Comparison of ENCODE assay signal across 35 cellular contexts in genomic region chr1:197100677-197101076, GRCh38. TPM values are rescaled to one million over a fixed set of nuclear protein-coding genes. Genes with fewer than 3 reads are reported as not detected.
DNase-seq lines count a peak whose midpoint lies in the region; ATAC-seq and TF ChIP-seq lines count a peak whose summit lies in the region.
"Had no signal": no experiment of that assay in that cellular context is flagged by ENCODE, and none has a peak within 500 bp of the region (broad histone marks: within the 10 kb centered on the region; RNA-seq: fewer than 3 reads in every experiment).

No MANE protein-coding gene starts in this region.

- H3K9me3 ChIP-seq in T-helper 17 cell (ENCODE audit: control insufficient read depth, low read length, poor library complexity, severe bottlenecking) (no peaks in the 10 kb centered on the region), smooth muscle cell (replicated peaks; ENCODE audit: low read depth) (no peaks in the 10 kb centered on the region), MG63 (no peaks in the 10 kb centered on the region)
- H3K9me3 ChIP-seq: A549, gastrocnemius medialis, prostate gland, sigmoid colon, SJCRH30 had no signal

- peak overlapping the region; percentile 33 for H3K27ac Mint-ChIP-seq in activated CD4-positive, alpha-beta T cell treated with anti-CD3 and anti-CD28 coated beads, Interleukin-2, amount 10 ng/mL, durations not matched to agents 7 days and 5 days
- peak overlapping the region; percentile 27 for H3K27ac Mint-ChIP-seq in T-helper 17 cell
- H3K27ac Mint-ChIP-seq: effector memory CD8-positive, alpha-beta T cell; memory B cell had no signal

- H3K27ac ChIP-seq in smooth muscle cell (ENCODE audit: low read depth) = no peak overlapping the region
- H3K27ac ChIP-seq in substantia nigra (ENCODE audit: low read depth, low read length, poor library complexity, severe bottlenecking) = no peak overlapping the region
- H3K27ac ChIP-seq: A549, coronary artery, gastrocnemius medialis, KMS-11, prostate gland, sigmoid colon, SJCRH30 had no signal

- no peak overlapping the region for H3K4me3 Mint-ChIP-seq in activated CD4-positive, alpha-beta T cell treated with anti-CD3 and anti-CD28 coated beads, Interleukin-2, amount 10 ng/mL, durations not matched to agents 7 days and 5 days
- H3K4me3 Mint-ChIP-seq in T-helper 17 cell = no peak overlapping the region
- H3K4me3 Mint-ChIP-seq: activated T-cell treated with anti-CD3 and anti-CD28 coated beads, Interleukin-2, amount 50 U/mL, for 4 hours; memory B cell had no signal

- no peaks in the 10 kb centered on the region for H3K79me2 ChIP-seq in smooth muscle cell (ENCODE audit: low read depth)

- H2AFZ ChIP-seq in smooth muscle cell (ENCODE audit: low read depth) = peak overlapping the region; percentile 67

- ATAC-seq in T-helper 17 cell = no peak
- no peak for ATAC-seq in HG03520 (IDR thresholded peaks at IDR 0.05; ENCODE audit: unreplicated experiment)
- ATAC-seq: A549; activated T-cell treated with anti-CD3 and anti-CD28 coated beads, Interleukin-2, amount 50 U/mL, for 4 hours; effector memory CD8-positive, alpha-beta T cell; gastrocnemius medialis; left colon had no signal

- no peaks in the 10 kb centered on the region for H3K27me3 Mint-ChIP-seq in activated CD4-positive, alpha-beta T cell treated with anti-CD3 and anti-CD28 coated beads, Interleukin-2, amount 10 ng/mL, durations not matched to agents 7 days and 5 days
- H3K27me3 Mint-ChIP-seq in T-helper 17 cell = no peaks in the 10 kb centered on the region
- H3K27me3 Mint-ChIP-seq: effector memory CD8-positive, alpha-beta T cell; memory B cell had no signal

- peaks cover 59% of the 10 kb centered on the region for H3K36me3 Mint-ChIP-seq in activated CD4-positive, alpha-beta T cell treated with anti-CD3 and anti-CD28 coated beads, Interleukin-2, amount 10 ng/mL, durations not matched to agents 7 days and 5 days (ENCODE audit: low read depth)
- no peaks in the 10 kb centered on the region for H3K36me3 Mint-ChIP-seq in T-helper 17 cell (ENCODE audit: low read depth)
- H3K36me3 Mint-ChIP-seq: memory B cell had no signal

- CTCF ChIA-PET in activated CD4-positive, alpha-beta T cell treated with anti-CD3 and anti-CD28 coated beads, Interleukin-2, amount 10 ng/mL, durations not matched to agents 7 days and 5 days (lab: Charles Lee) = interaction anchor here (0.6 to 1.2 kb wide), 2 partner anchors 12 to 19 kb away, joined by 3 read pairs; no protein-coding TSS in a partner anchor

- no peaks in the 10 kb centered on the region for H4K20me1 ChIP-seq in smooth muscle cell (ENCODE audit: low read depth)

- no peaks in the 10 kb centered on the region for H3K27me3 ChIP-seq in smooth muscle cell (ENCODE audit: low read depth)
- no peaks in the 10 kb centered on the region for H3K27me3 ChIP-seq in MG63
- H3K27me3 ChIP-seq: gastrocnemius medialis, sigmoid colon, SJCRH30 had no signal

- H3K4me1 ChIP-seq in smooth muscle cell (ENCODE audit: low read depth) = no peaks in the 10 kb centered on the region
- H3K4me1 ChIP-seq: prostate gland, SJCRH30 had no signal

- POLR2A ChIA-PET in activated CD4-positive, alpha-beta T cell treated with anti-CD3 and anti-CD28 coated beads, Interleukin-2, amount 10 ng/mL, durations not matched to agents 7 days and 5 days (lab: Charles Lee) = no interaction called here

- DNase-seq in activated CD4-positive, alpha-beta T cell treated with anti-CD3 and anti-CD28 coated beads, Interleukin-2, amount 10 ng/mL, durations not matched to agents 7 days and 5 days = no peak
- no peak for DNase-seq in activated CD4-positive, alpha-beta T cell treated with anti-CD3 and anti-CD28 coated beads for 4 hours
- DNase-seq in T-helper 17 cell (no peak), fibroblast of the aortic adventitia (ENCODE audit: low read depth) (peak; percentile 10), smooth muscle cell (lab: John Stamatoyannopoulos, UW; ENCODE audit: unreplicated experiment) (no peak), substantia nigra (lab: John Stamatoyannopoulos, UW) (no peak), MG63 (no peak)
- DNase-seq: activated CD4-positive, CD25-positive, alpha-beta regulatory T cell treated with anti-CD3 and anti-CD28 coated beads, Interleukin-2, amount 50 U/mL, for 72 hours; activated naive CD4-positive, alpha-beta T cell treated with Interleukin-2 at 50 U/mL for 16 hours; activated T-cell treated with anti-CD3 and anti-CD28 coated beads, Interleukin-2, amount 50 U/mL, for 4 hours; AML-193; DMS153; effector memory CD8-positive, alpha-beta T cell; gastrocnemius medialis; H7; hippocampal formation; left colon; MV-4-11; NCI-H146; NCI-H2107; NCI-H446; NCI-H774; sigmoid colon; SJCRH30; stimulated activated CD4-positive, alpha-beta T cell treated with anti-CD3 and anti-CD28 coated beads, Interleukin-4, amount 100 ng/mL, for 4 hours; T-helper 1 cell had no signal

- H3K4me1 Mint-ChIP-seq in activated CD4-positive, alpha-beta T cell treated with anti-CD3 and anti-CD28 coated beads, Interleukin-2, amount 10 ng/mL, durations not matched to agents 7 days and 5 days = peaks cover 23% of the 10 kb centered on the region
- H3K4me1 Mint-ChIP-seq in T-helper 17 cell = peaks cover 28% of the 10 kb centered on the region
- H3K4me1 Mint-ChIP-seq: memory B cell had no signal

- peak overlapping the region; percentile 46 for H3K4me2 ChIP-seq in smooth muscle cell
- H3K4me2 ChIP-seq: A549, KMS-11 had no signal

- H3K4me3 ChIP-seq in fibroblast of the aortic adventitia (ENCODE audit: low read depth, low read length) (no peak overlapping the region), smooth muscle cell (no peak overlapping the region), MG63 (no peak overlapping the region)
- H3K4me3 ChIP-seq: A549, coronary artery, gastrocnemius medialis, prostate gland, sigmoid colon, SJCRH30 had no signal

- H3K36me3 ChIP-seq in smooth muscle cell (ENCODE audit: low read depth) (no peaks in the 10 kb centered on the region), MG63 (peaks cover 82% of the 10 kb centered on the region)
- H3K36me3 ChIP-seq: gastrocnemius medialis, prostate gland, sigmoid colon had no signal

- 78% methylated on average over 3 of the region's 3 CpGs for WGBS in smooth muscle cell (ENCODE audit: low lambda C conversion rate)

- TF ChIP-seq CTCF in fibroblast of the aortic adventitia (IDR thresholded peaks at IDR 0.05; ENCODE audit: insufficient read depth, low read length) (no peak), smooth muscle cell (IDR thresholded peaks at IDR 0.05; ENCODE audit: borderline replicate concordance, insufficient read depth, poor library complexity, severe bottlenecking) (no peak)

- peaks cover 2% of the 10 kb centered on the region for H3K9me3 Mint-ChIP-seq in activated CD4-positive, alpha-beta T cell treated with anti-CD3 and anti-CD28 coated beads, Interleukin-2, amount 10 ng/mL, durations not matched to agents 7 days and 5 days
- H3K9me3 Mint-ChIP-seq: activated T-cell treated with anti-CD3 and anti-CD28 coated beads, Interleukin-2, amount 50 U/mL, for 4 hours; effector memory CD8-positive, alpha-beta T cell; memory B cell had no signal

- H3K9ac ChIP-seq in smooth muscle cell (ENCODE audit: low read depth) = no peak overlapping the region
- H3K9ac ChIP-seq: KMS-11 had no signal

- H3F3A ChIP-seq in smooth muscle cell (ENCODE audit: low read depth) = no peaks in the 10 kb centered on the region

RNA-seq across cellular contexts. Expression of gene F13B, which starts 33.6 kb away (rescaled TPM):
- total RNA-seq in activated CD4-positive, alpha-beta T cell treated with anti-CD3 and anti-CD28 coated beads, Interleukin-2, amount 10 ng/mL, durations not matched to agents 7 days and 5 days = not detected
- total RNA-seq in T-helper 17 cell (not detected), fibroblast of the aortic adventitia (ENCODE audit: low replicate concordance) (not detected in 2 replicates), smooth muscle cell (not detected in 2 replicates)
- not detected in 2 replicates for polyA plus RNA-seq in smooth muscle cell
- total RNA-seq in MG63 (2014; rRNA removed; shearing (Covaris generic); ENCODE audit: low replicate concordance) = 1.3 TPM in 1 of 2 replicates, not detected in the other
- total RNA-seq: activated T-cell treated with anti-CD3 and anti-CD28 coated beads, Interleukin-2, amount 50 U/mL, for 4 hours; bronchial epithelial cell; gastrocnemius medialis; H7; HT1080; left colon; prostate gland; sigmoid colon had no signal
- polyA plus RNA-seq: esophagus, sigmoid colon had no signal

RNA-seq across cellular contexts. Expression of gene ASPM, which starts 45.8 kb away (rescaled TPM):
- 100 to 1,000 TPM in 1 of 2 experiments, 10 to 100 TPM in 1; 92.8 to 104 TPM for total RNA-seq in activated CD4-positive, alpha-beta T cell treated with anti-CD3 and anti-CD28 coated beads, Interleukin-2, amount 10 ng/mL, durations not matched to agents 7 days and 5 days
- total RNA-seq in T-helper 17 cell (under 1 TPM; 0.62 to 0.91 TPM), fibroblast of the aortic adventitia (ENCODE audit: low replicate concordance) (7.5 and 52.4 TPM in 2 replicates), smooth muscle cell (8.8 and 13.0 TPM in 2 replicates)
- polyA plus RNA-seq in smooth muscle cell = 1.7 and 3.2 TPM in 2 replicates
- total RNA-seq in MG63 (2014; rRNA removed; shearing (Covaris generic); ENCODE audit: low replicate concordance) = 18.7 and 36.6 TPM in 2 replicates
